23 cellular contexts compared by ENCODE assay signal in genomic region chr21:45867671-45868081, GRCh38.
DNase-seq lines count a peak whose midpoint lies in the region; ATAC-seq, FAIRE-seq and TF ChIP-seq lines count a peak whose summit lies in the region.
"Had no signal": no experiment of that assay in that cellular context is flagged by ENCODE, and none has a peak within 500 bp of the region (broad histone marks: within the 10 kb centered on the region; RNA-seq: fewer than 3 reads in every experiment).

No MANE protein-coding gene starts in this region.

- intact Hi-C loops in cardiac septum (cut with DNase I), result no loop called here
- intact Hi-C loops in left ventricle myocardium inferior (cut with micrococcal nuclease), result no loop called here
- intact Hi-C loops in kidney (cut with DNase I), result no loop called here
- intact Hi-C loops in psoas muscle (cut with DNase I), result no loop called here

- no peaks in the 10 kb centered on the region for H4K20me1 ChIP-seq in neural progenitor cell (ENCODE audit: low read depth)

- TF ChIP-seq CTCF in left ventricle myocardium inferior (IDR thresholded peaks at IDR 0.05; ENCODE audit: borderline replicate concordance), result no peak
- TF ChIP-seq CTCF in kidney (IDR thresholded peaks at IDR 0.05; ENCODE audit: borderline replicate concordance, extremely low read depth, insufficient read depth), result no peak
- no peak for TF ChIP-seq CTCF in neural progenitor cell (IDR thresholded peaks at IDR 0.05)
- TF ChIP-seq CTCF in psoas muscle (IDR thresholded peaks at IDR 0.05), result no peak

- no peak for ATAC-seq in HG03571 (IDR thresholded peaks at IDR 0.05; ENCODE audit: unreplicated experiment)
- no peak for ATAC-seq in effector memory CD8-positive, alpha-beta T cell (replicated peaks)
- no peak for ATAC-seq in psoas muscle
- ATAC-seq: HCT116, Right ventricle myocardium inferior had no signal

- H3K9me3 ChIP-seq in left ventricle myocardium inferior (replicated peaks), result no peaks in the 10 kb centered on the region
- no peaks in the 10 kb centered on the region for H3K9me3 ChIP-seq in kidney (ENCODE audit: control insufficient read depth in 1 of 2, low read length in 2 of 2)
- H3K9me3 ChIP-seq in neural progenitor cell (ENCODE audit: low read depth), result no peaks in the 10 kb centered on the region
- H3K9me3 ChIP-seq in psoas muscle, result no peaks in the 10 kb centered on the region
- H3K9me3 ChIP-seq: Peyer's patch had no signal

- no peak overlapping the region for H2AFZ ChIP-seq in neural progenitor cell (replicated peaks)

- peak overlapping the region; percentile 50 for H3K27ac Mint-ChIP-seq in neural progenitor cell
- H3K27ac Mint-ChIP-seq in effector memory CD8-positive, alpha-beta T cell, result no peak overlapping the region

- H3K27me3 Mint-ChIP-seq in neural progenitor cell (ENCODE audit: insufficient read depth, low read depth), result no peaks in the 10 kb centered on the region
- H3K27me3 Mint-ChIP-seq in effector memory CD8-positive, alpha-beta T cell, result peaks cover 16 to 49% of the 10 kb centered on the region in 2 donors

- H3K36me3 Mint-ChIP-seq in neural progenitor cell, result no peaks in the 10 kb centered on the region
- H3K36me3 Mint-ChIP-seq in effector memory CD8-positive, alpha-beta T cell (ENCODE audit: insufficient read depth), result no peaks in the 10 kb centered on the region

- no peaks in the 10 kb centered on the region for H3K79me2 ChIP-seq in neural progenitor cell (ENCODE audit: low read depth)

- H3K36me3 ChIP-seq in left ventricle myocardium inferior (no peaks in the 10 kb centered on the region), kidney (ENCODE audit: control insufficient read depth in 1 of 2, insufficient read depth in 2 of 2, low read length in 2 of 2) (no peaks in the 10 kb centered on the region), neural progenitor cell (no peaks in the 10 kb centered on the region), psoas muscle (ENCODE audit: insufficient read depth in 1 of 2, low read depth in 1 of 2) (no peaks in the 10 kb centered on the region)
- H3K36me3 ChIP-seq: Peyer's patch had no signal

- H3K27me3 ChIP-seq in left ventricle myocardium inferior (ENCODE audit: low read depth) (peaks cover 46% of the 10 kb centered on the region), neural progenitor cell (no peaks in the 10 kb centered on the region), psoas muscle (ENCODE audit: insufficient read depth in 3 of 3, low read length in 2 of 3) (peaks cover 0 to 15% (median 3%) of the 10 kb centered on the region in 3 donors)
- H3K27me3 ChIP-seq: Peyer's patch had no signal

- H3K27ac ChIP-seq in left ventricle myocardium inferior (replicated peaks) (no peak overlapping the region), kidney (ENCODE audit: low read depth in 2 of 2, low read length in 2 of 2) (no peak overlapping the region), neural progenitor cell (no peak overlapping the region), psoas muscle (no peak overlapping the region)
- H3K27ac ChIP-seq: Peyer's patch had no signal

- H3K4me3 ChIP-seq in left ventricle myocardium inferior (no peak overlapping the region), kidney (ENCODE audit: low read length in 2 of 2) (no peak overlapping the region), neural progenitor cell (no peak overlapping the region), psoas muscle (no peak overlapping the region)
- H3K4me3 ChIP-seq: Peyer's patch had no signal

- H3K4me3 Mint-ChIP-seq in neural progenitor cell, result no peak overlapping the region
- no peak overlapping the region for H3K4me3 Mint-ChIP-seq in effector memory CD8-positive, alpha-beta T cell

- H3K4me1 ChIP-seq in left ventricle myocardium inferior (no peaks in the 10 kb centered on the region), kidney (ENCODE audit: control insufficient read depth in 1 of 2, insufficient read depth in 1 of 2, low read depth in 1 of 2, low read length in 2 of 2) (no peaks in the 10 kb centered on the region), neural progenitor cell (no peaks in the 10 kb centered on the region), psoas muscle (no peaks in the 10 kb centered on the region)
- H3K4me1 ChIP-seq: Peyer's patch had no signal

- H3F3A ChIP-seq in neural progenitor cell (ENCODE audit: low read depth), result no peaks in the 10 kb centered on the region

- 84 to 86% (median 85%) methylated on average over 21 to 22 of the region's 22 CpGs for WGBS in psoas muscle, 3 donors

- FAIRE-seq in kidney (lab: Jason Lieb, UNC), result no peak
- no peak for FAIRE-seq in GM19239 (lab: Jason Lieb, UNC)
- FAIRE-seq: D721Med, H1 had no signal

- H3K4me1 Mint-ChIP-seq in neural progenitor cell, result peaks cover 11% of the 10 kb centered on the region
- peaks cover 0 to 2% of the 10 kb centered on the region in 2 donors for H3K4me1 Mint-ChIP-seq in effector memory CD8-positive, alpha-beta T cell (ENCODE audit: low read depth in 2 of 2)

- DNase-seq in cardiac septum (ENCODE audit: low spot score), result peak; percentile 56
- no peak for DNase-seq in left ventricle myocardium inferior
- DNase-seq in kidney, result peak; percentile 43
- DNase-seq in neural progenitor cell (ENCODE audit: low spot score), result no peak
- no peak for DNase-seq in GM19239 (ENCODE audit: insufficient read length, low spot score)
- no peak for DNase-seq in effector memory CD8-positive, alpha-beta T cell
- no peak for DNase-seq in psoas muscle
- DNase-seq: DMS53, EL, Karpas-422, MV-4-11, NCI-H1105 treated with DMSO at 0.1 percent for 48 hours, NCI-H2029 treated with DMSO at 0.1 percent for 48 hours, NCI-H2171, NCI-H345, NCI-H524 treated with DMSO at 0.1 percent for 48 hours, NCI-H82 had no signal

- no peak overlapping the region for H3K9ac ChIP-seq in kidney (ENCODE audit: low read length in 2 of 2)
- no peak overlapping the region for H3K9ac ChIP-seq in neural progenitor cell

- H3K9me3 Mint-ChIP-seq in neural progenitor cell, result no peaks in the 10 kb centered on the region
- no peaks in the 10 kb centered on the region for H3K9me3 Mint-ChIP-seq in effector memory CD8-positive, alpha-beta T cell

- H3K4me2 ChIP-seq in neural progenitor cell, result no peak overlapping the region

Comparison
In these comparisons a context has a peak if more than half of its experiments do, and no peak if none do; other contexts are left out.
1. DNase-seq: peak in cardiac septum (single experiment) and kidney (single experiment); none in left ventricle myocardium inferior (single experiment), neural progenitor cell (single experiment), GM19239 (single experiment), effector memory CD8-positive, alpha-beta T cell (0 of 3) and psoas muscle (0 of 2).